In the genomic region with DNA sequence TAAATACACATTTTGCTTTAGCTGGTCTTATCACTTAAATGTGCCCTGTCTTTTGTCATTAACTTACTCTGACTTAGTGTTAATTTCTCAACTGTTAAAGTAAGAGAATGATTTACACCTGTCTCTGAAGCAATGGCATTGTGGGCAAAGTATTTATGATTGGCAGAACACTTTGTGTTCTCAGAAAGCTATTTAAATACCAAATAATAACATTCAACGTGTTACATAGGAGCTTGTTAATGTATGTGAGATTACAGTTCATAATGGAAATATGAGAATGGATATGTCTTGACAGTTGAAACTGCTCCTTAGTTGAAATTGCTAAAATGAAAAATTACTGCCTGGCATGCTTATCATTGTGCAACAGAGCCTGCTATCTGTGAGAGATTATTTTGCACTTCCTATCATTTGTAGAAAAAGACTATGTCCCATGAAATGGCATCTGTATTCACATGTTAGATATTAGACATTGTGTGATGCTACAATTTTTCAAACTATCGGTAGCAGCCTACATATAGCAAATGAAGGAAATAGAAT, we compare ENCODE assay signal across 34 cellular contexts. TPM values are rescaled to one million over a fixed set of nuclear protein-coding genes. Genes with fewer than 3 reads are reported as not detected.
"Had no signal": no experiment of that assay in that cellular context is flagged by ENCODE, and none has a peak within 500 bp of the region (broad histone marks: within the 10 kb centered on the region; RNA-seq: fewer than 3 reads in every experiment).

No MANE protein-coding gene starts in this region.

- DNase-seq: activated B cell treated with CpG ODN at 0.5 μM for 24 hours; activated CD4-positive, alpha-beta T cell treated with anti-CD3 and anti-CD28 coated beads for 48 hours; activated CD4-positive, alpha-beta T cell treated with anti-CD3 and anti-CD28 coated beads, Interleukin-2, amount 50 U/mL, for 1 hour; activated CD4-positive, alpha-beta T cell treated with anti-CD3 and anti-CD28 coated beads, Interleukin-2, amount 50 U/mL, for 48 hours; activated CD8-positive, alpha-beta memory T cell treated with anti-CD3 and anti-CD28 coated beads for 24 hours; activated CD8-positive, alpha-beta T cell treated with anti-CD3 and anti-CD28 coated beads for 36 hours; activated effector memory CD4-positive, alpha-beta T cell treated with Interleukin-2 at 50 U/mL for 16 hours; activated gamma-delta T cell treated with Interleukin-2 at 50 U/mL for 16 hours; activated naive CD4-positive, alpha-beta T cell treated with anti-CD3 and anti-CD28 coated beads, Interleukin-2, amount 50 U/mL, for 16 hours; activated naive CD4-positive, alpha-beta T cell treated with Interleukin-2 at 50 U/mL for 16 hours; activated T-cell treated with anti-CD3 and anti-CD28 coated beads, Interleukin-2, amount 50 U/mL, for 4 hours; amygdala; aorta; body of pancreas; caudate nucleus; cortex of kidney; dermis blood vessel endothelial cell; effector CD4-positive, alpha-beta T cell; foreskin keratinocyte; gastrocnemius medialis; glutamatergic neuron; heart left ventricle; T-cell; T1000; WERI-Rb-1 had no signal

- ATAC-seq: activated CD4-positive, CD25-positive, alpha-beta regulatory T cell treated with anti-CD3 and anti-CD28 coated beads, Interleukin-2, amount 50 U/mL, for 24 hours; activated CD8-positive, alpha-beta T cell treated with anti-CD3 and anti-CD28 coated beads for 36 hours; activated T-cell treated with anti-CD3 and anti-CD28 coated beads, Interleukin-2, amount 50 U/mL, for 4 hours; activated T-helper 17 cell treated with anti-CD3 and anti-CD28 coated beads, Interleukin-2, amount 50 U/mL, for 72 hours; body of pancreas; esophagus mucosa; foreskin keratinocyte; gastrocnemius medialis; heart left ventricle; T-cell had no signal

- H3K4me1 ChIP-seq: body of pancreas, foreskin keratinocyte had no signal

- H3K27ac ChIP-seq: body of pancreas, epithelial cell of prostate, foreskin keratinocyte, gastrocnemius medialis, heart left ventricle, WERI-Rb-1 had no signal

- H3K27me3 ChIP-seq: body of pancreas, foreskin keratinocyte, gastrocnemius medialis, heart left ventricle, hepatocyte had no signal

- H2AFZ ChIP-seq: hepatocyte had no signal

- H3K4me3 ChIP-seq: body of pancreas, gastrocnemius medialis, heart left ventricle, hepatocyte had no signal

- H3K9me3 ChIP-seq: body of pancreas, gastrocnemius medialis, heart left ventricle had no signal

- FAIRE-seq: colon, endometrium, endothelial cell of umbilical vein had no signal

- H3K36me3 ChIP-seq: gastrocnemius medialis, heart left ventricle, WERI-Rb-1 had no signal

RNA-seq across cellular contexts. Expression of a gene that starts 46.1 kb away (rescaled TPM):
- total RNA-seq: activated CD8-positive, alpha-beta T cell treated with anti-CD3 and anti-CD28 coated beads for 36 hours; activated T-cell treated with anti-CD3 and anti-CD28 coated beads, Interleukin-2, amount 50 U/mL, for 4 hours; activated T-helper 17 cell treated with anti-CD3 and anti-CD28 coated beads, Interleukin-2, amount 50 U/mL, for 72 hours; dermis blood vessel endothelial cell; T-cell; T-helper 2 cell treated with Interferon-gamma antibody and Interleukin-4, amounts not matched to agents 100 ng/mL and 5 ng/mL, for 36 hours had no signal
- polyA plus RNA-seq: foreskin keratinocyte had no signal
